In genomic region chr11:119615879-119616190, GRCh38 we compare ENCODE assay signal across 14 cellular contexts.
DNase-seq lines count a peak whose midpoint lies in the region; ATAC-seq and TF ChIP-seq lines count a peak whose summit lies in the region.
"Had no signal": no experiment of that assay in that cellular context is flagged by ENCODE, and none has a peak within 500 bp of the region (broad histone marks: within the 10 kb centered on the region; RNA-seq: fewer than 3 reads in every experiment).

No MANE protein-coding gene starts in this region.

- H3K79me2 ChIP-seq in osteoblast (ENCODE audit: insufficient read depth, low read length), result no peaks in the 10 kb centered on the region

- no peak overlapping the region; the same call in none of the 2 replicates for H3K56ac ChIP-seq in IMR-90 (ENCODE audit: extremely low read depth, insufficient read depth, low read length)

- BruUV-seq in IMR-90 (replicated peaks; lab: Mats Ljungman, UMichigan), result no TSS peak

- H3K9me3 ChIP-seq in IMR-90 (ENCODE audit: control insufficient read depth, insufficient read depth, low read length) (no peaks in the 10 kb centered on the region), osteoblast (ENCODE audit: low read depth, low read length) (no peaks in the 10 kb centered on the region), psoas muscle (no peaks in the 10 kb centered on the region)
- H3K9me3 ChIP-seq: right atrium auricular region had no signal

- H3K9me1 ChIP-seq in IMR-90 (ENCODE audit: insufficient read depth, low read length), result peaks cover 7% of the 10 kb centered on the region

- TF ChIP-seq CTCF in IMR-90 (conservative IDR thresholded peaks at IDR 0.05; ENCODE audit: low read depth, low read length) (no peak), osteoblast (IDR thresholded peaks at IDR 0.05; ENCODE audit: extremely low read depth, low read depth, low read length) (no peak), psoas muscle (IDR thresholded peaks at IDR 0.05) (no peak)

- no peak for TF ChIP-seq POLR2A in IMR-90 (IDR thresholded peaks at IDR 0.05; ENCODE audit: low read depth, low read length)

- H4K8ac ChIP-seq in IMR-90 (ENCODE audit: low read depth in 2 of 2, low read length in 2 of 2), result peak overlapping the region; percentile 62 to 84

- no peak overlapping the region for H3K9ac ChIP-seq in IMR-90 (ENCODE audit: low read depth, low read length)

- peak overlapping the region; percentile 46 for H2AK5ac ChIP-seq in IMR-90 (ENCODE audit: low read depth, low read length)

- H3K36me3 ChIP-seq in IMR-90 (ENCODE audit: control insufficient read depth, insufficient read depth, low read length), result no peaks in the 10 kb centered on the region
- H3K36me3 ChIP-seq in osteoblast (ENCODE audit: insufficient read depth, low read length), result no peaks in the 10 kb centered on the region
- no peaks in the 10 kb centered on the region for H3K36me3 ChIP-seq in psoas muscle (ENCODE audit: insufficient read depth in 1 of 2, low read depth in 1 of 2)
- H3K36me3 ChIP-seq: right atrium auricular region had no signal

- DNase-seq in IMR-90 (no peak), osteoblast (ENCODE audit: insufficient read length, low spot score, missing footprints) (no peak), AML-193 (lab: John Stamatoyannopoulos, UW) (no peak), superior temporal gyrus (ENCODE audit: extremely low spot score) (no peak), psoas muscle (no peak)
- DNase-seq: activated CD4-positive, alpha-beta T cell treated with anti-CD3 and anti-CD28 coated beads, Interleukin-2, amount 50 U/mL, for 1 hour; CD4-positive, alpha-beta T cell; effector memory CD4-positive, alpha-beta T cell; Kasumi-1; NCI-H187 treated with DMSO at 0.1 percent for 48 hours had no signal

- in situ Hi-C loops in IMR-90 (cut with MboI; ENCODE audit: low sequenced_read_pairs), result no loop called here

- H3K27me3 ChIP-seq in IMR-90 (ENCODE audit: control insufficient read depth, insufficient read depth, low read length) (peaks cover 2% of the 10 kb centered on the region; the same call in 1 of the 2 replicates), osteoblast (ENCODE audit: insufficient read depth, low read length) (no peaks in the 10 kb centered on the region), psoas muscle (ENCODE audit: insufficient read depth in 3 of 3, low read length in 2 of 3) (peaks cover 0 to 15% (median 3%) of the 10 kb centered on the region in 3 donors)
- H3K27me3 ChIP-seq: right atrium auricular region had no signal

- peak overlapping the region; percentile 53; the same call in 1 of the 2 replicates for H2BK20ac ChIP-seq in IMR-90 (ENCODE audit: low read depth, low read length)

- no peaks in the 10 kb centered on the region for H3K79me1 ChIP-seq in IMR-90 (ENCODE audit: low read depth in 1 of 2, low read length in 2 of 2)

- H3K4me1 ChIP-seq in IMR-90 (ENCODE audit: control insufficient read depth, insufficient read depth, low read length) (peaks cover 16% of the 10 kb centered on the region), osteoblast (ENCODE audit: insufficient read depth, low read length) (peaks cover 12% of the 10 kb centered on the region), psoas muscle (no peaks in the 10 kb centered on the region)

- H2BK120ac ChIP-seq in IMR-90 (ENCODE audit: low read depth, low read length), result peak overlapping the region; percentile 48

- H3K27ac ChIP-seq in IMR-90 (ENCODE audit: insufficient read depth, low read length) (peak overlapping the region; percentile 43), cingulate gyrus (ENCODE audit: low read depth, low read length) (peak overlapping the region; percentile 79), osteoblast (ENCODE audit: low read depth, low read length) (peak overlapping the region; percentile 24), psoas muscle (no peak overlapping the region)
- H3K27ac ChIP-seq: right atrium auricular region had no signal

- POLR2A ChIA-PET in IMR-90 (lab: Charles Lee; ENCODE audit: unreplicated experiment), result no interaction called here

- H3K4me3 ChIP-seq in IMR-90 (ENCODE audit: insufficient read depth, low read depth, low read length), result no peak overlapping the region
- H3K4me3 ChIP-seq in osteoblast (ENCODE audit: insufficient read depth, low read length), result no peak overlapping the region
- no peak overlapping the region for H3K4me3 ChIP-seq in psoas muscle
- H3K4me3 ChIP-seq: right atrium auricular region had no signal

- H4K5ac ChIP-seq in IMR-90 (ENCODE audit: low read depth, low read length), result no peak overlapping the region; the same call in 1 of the 2 replicates

- no peak overlapping the region for H3K23ac ChIP-seq in IMR-90 (ENCODE audit: low read depth, low read length)

- H2AFZ ChIP-seq in IMR-90 (replicated peaks; ENCODE audit: low read length, poor library complexity), result peak overlapping the region; percentile 79
- peak overlapping the region; percentile 33 for H2AFZ ChIP-seq in osteoblast (ENCODE audit: low read length)

- peak overlapping the region; percentile 51 for H3K4ac ChIP-seq in IMR-90 (ENCODE audit: low read depth, low read length)

- peak; percentile 1 for ATAC-seq in GM19467 (IDR thresholded peaks at IDR 0.05; ENCODE audit: unreplicated experiment)
- ATAC-seq in IMR-90 (ENCODE audit: low read depth), result peak; percentile 73; the same call in 1 of the 2 replicates
- no peak for ATAC-seq in psoas muscle
- ATAC-seq in GM21717 (IDR thresholded peaks at IDR 0.05; ENCODE audit: unreplicated experiment), result no peak

- H3K4me2 ChIP-seq in IMR-90 (ENCODE audit: low read depth, low read length), result 0 out of 2 replicates have a peak overlapping the region, but pooled peaks have one; percentile 25
- H3K4me2 ChIP-seq in osteoblast (ENCODE audit: insufficient read depth, low read length), result no peak overlapping the region

- CTCF ChIA-PET in IMR-90 (lab: Yijun Ruan, JAX), result interaction anchor here (1.1 to 1.6 kb wide), 2 partner anchors 21 to 114 kb away, joined by 3 to 4 read pairs; partner anchors contain the start of gene NECTIN1

- dilution Hi-C loops in IMR-90 (cut with HindIII; ENCODE audit: low sequenced_read_pairs, unreplicated experiment), result no loop called here

- no peak overlapping the region for H2BK5ac ChIP-seq in IMR-90 (ENCODE audit: low read depth, low read length, poor library complexity, severe bottlenecking)

- H2AK9ac ChIP-seq in IMR-90 (replicated peaks; ENCODE audit: low read depth, low read length, poor library complexity), result peak overlapping the region; percentile 81

- peak overlapping the region; percentile 16; the same call in 2 of the 3 replicates for H2BK15ac ChIP-seq in IMR-90 (ENCODE audit: low read depth, low read length)

- peak overlapping the region; percentile 20 for H3K14ac ChIP-seq in IMR-90 (replicated peaks; ENCODE audit: low read depth, low read length)

- intact Hi-C loops in IMR-90 (cut with micrococcal nuclease) (no loop called here), psoas muscle (cut with DNase I) (no loop called here)

- 0 out of 2 replicates have a peak overlapping the region, but pooled peaks have one; percentile 24 for H4K91ac ChIP-seq in IMR-90 (ENCODE audit: insufficient read depth, low read depth, low read length)

- peak overlapping the region; percentile 15 for H3K18ac ChIP-seq in IMR-90 (ENCODE audit: low read depth, low read length)

- TF ChIP-seq RAD21 in IMR-90 (IDR thresholded peaks at IDR 0.05; ENCODE audit: low read length), result no peak

- H4K20me1 ChIP-seq in IMR-90 (ENCODE audit: insufficient read depth, low read length) (no peaks in the 10 kb centered on the region), osteoblast (ENCODE audit: insufficient read depth, low read length) (no peaks in the 10 kb centered on the region)

TF ChIP-seq in IMR-90, 13 proteins besides CTCF, POLR2A, EP300 and RAD21:
- TF ChIP-seq MAFK (IDR thresholded peaks at IDR 0.05; ENCODE audit: low read depth, low read length), result no peak
- no peak for TF ChIP-seq ELK1 (IDR thresholded peaks at IDR 0.05; ENCODE audit: borderline replicate concordance, low read depth, low read length)
- TF ChIP-seq NFE2L2 (IDR thresholded peaks at IDR 0.05; ENCODE audit: low read depth, low read length), result no peak
- TF ChIP-seq RCOR1 (IDR thresholded peaks at IDR 0.05; ENCODE audit: insufficient replicate concordance, low read length), result no peak
- no peak for TF ChIP-seq MXI1 (IDR thresholded peaks at IDR 0.05; ENCODE audit: borderline replicate concordance, low read depth, low read length)
- TF ChIP-seq RFX5 (IDR thresholded peaks at IDR 0.05; ENCODE audit: low read depth, low read length), result no peak
- TF ChIP-seq CHD1 (IDR thresholded peaks at IDR 0.05; ENCODE audit: low read depth, low read length), result no peak
- no peak for TF ChIP-seq FOS (IDR thresholded peaks at IDR 0.05; ENCODE audit: low read depth, low read length)
- TF ChIP-seq USF2 (IDR thresholded peaks at IDR 0.05; ENCODE audit: low read depth, low read length), result no peak
- no peak for TF ChIP-seq SMC3 (IDR thresholded peaks at IDR 0.05; ENCODE audit: low read depth, low read length)
- TF ChIP-seq MAZ (IDR thresholded peaks at IDR 0.05; ENCODE audit: borderline replicate concordance, low read depth, low read length), result no peak
- no peak for TF ChIP-seq BHLHE40 (IDR thresholded peaks at IDR 0.05; ENCODE audit: low read depth, low read length)

Comparison
In these comparisons a context has a peak if more than half of its experiments do, and no peak if none do; other contexts are left out.
1. ATAC-seq: peak in GM19467 (single experiment) and IMR-90 (single experiment); none in psoas muscle (0 of 4) and GM21717 (single experiment).